Comparison of ENCODE assay signal across 18 cellular contexts in the genomic region with DNA sequence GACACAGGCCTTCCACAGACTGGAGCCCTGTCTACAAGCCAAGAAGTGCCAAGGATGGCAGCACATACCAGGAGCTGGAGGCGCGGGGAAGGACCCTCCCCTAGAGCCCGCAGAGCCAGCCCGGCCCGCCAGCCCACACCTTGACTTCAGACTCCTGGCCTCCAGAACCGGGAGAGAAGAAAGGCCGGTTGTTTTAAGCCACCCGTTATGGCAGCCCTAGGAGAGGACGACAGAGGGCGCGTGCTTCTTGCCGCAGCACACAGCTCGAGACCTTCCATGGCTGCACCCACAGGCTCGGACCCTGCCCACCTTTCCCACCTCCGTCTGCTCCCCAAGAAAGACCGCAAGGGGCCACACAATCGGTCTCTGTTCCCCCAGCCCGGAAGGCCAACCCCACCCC. TPM values are rescaled to one million over a fixed set of nuclear protein-coding genes. Genes with fewer than 3 reads are reported as not detected.
DNase-seq lines count a peak whose midpoint lies in the region; ATAC-seq and TF ChIP-seq lines count a peak whose summit lies in the region.
"Had no signal": no experiment of that assay in that cellular context is flagged by ENCODE, and none has a peak within 500 bp of the region (broad histone marks: within the 10 kb centered on the region; RNA-seq: fewer than 3 reads in every experiment).

No MANE protein-coding gene starts in this region.

- no peaks in the 10 kb centered on the region for H3K27me3 ChIP-seq in suprapubic skin
- H3K27me3 ChIP-seq: SJSA1 had no signal

- in situ Hi-C loops in GM13976 (cut with MboI; ENCODE audit: low sequenced_read_pairs, unreplicated experiment) = no loop called here

- H3K4me1 ChIP-seq in suprapubic skin = peaks cover 20% of the 10 kb centered on the region
- H3K4me1 ChIP-seq: SJSA1 had no signal

- peaks cover 2% of the 10 kb centered on the region for H3K36me3 ChIP-seq in suprapubic skin

- H3K9me3 ChIP-seq in suprapubic skin = no peaks in the 10 kb centered on the region
- H3K9me3 ChIP-seq: SJSA1 had no signal

- no peak overlapping the region for H3K4me3 Mint-ChIP-seq in activated T-helper 17 cell treated with anti-CD3 and anti-CD28 coated beads, Interleukin-2, amount 50 U/mL, for 72 hours
- H3K4me3 Mint-ChIP-seq in mesothelial cell of epicardium = no peak overlapping the region
- no peak overlapping the region for H3K4me3 Mint-ChIP-seq in type B pancreatic cell
- H3K4me3 Mint-ChIP-seq: CD4-positive, alpha-beta memory T cell had no signal

- no peak for TF ChIP-seq POLR2A in suprapubic skin (IDR thresholded peaks at IDR 0.05)

- peaks cover 49% of the 10 kb centered on the region for H3K36me3 Mint-ChIP-seq in activated T-helper 17 cell treated with anti-CD3 and anti-CD28 coated beads, Interleukin-2, amount 50 U/mL, for 72 hours (ENCODE audit: low read depth)
- peaks cover 3% of the 10 kb centered on the region for H3K36me3 Mint-ChIP-seq in mesothelial cell of epicardium
- H3K36me3 Mint-ChIP-seq in type B pancreatic cell = peaks cover 18% of the 10 kb centered on the region

- H3K27ac Mint-ChIP-seq in activated T-helper 17 cell treated with anti-CD3 and anti-CD28 coated beads, Interleukin-2, amount 50 U/mL, for 72 hours = peak overlapping the region; percentile 81
- peak overlapping the region; percentile 43 for H3K27ac Mint-ChIP-seq in mesothelial cell of epicardium
- peak overlapping the region; percentile 62 for H3K27ac Mint-ChIP-seq in type B pancreatic cell
- H3K27ac Mint-ChIP-seq: CD4-positive, alpha-beta memory T cell had no signal

- WGBS in suprapubic skin = 89% methylated on average over 12 of the region's 18 CpGs

- no peak overlapping the region for H3K27ac ChIP-seq in suprapubic skin
- H3K27ac ChIP-seq: GM23248, KMS-11, SJSA1 had no signal

- DNase-seq in GM13976 (ENCODE audit: low spot score) (peak; percentile 12), mesothelial cell of epicardium (ENCODE audit: low spot score in 2 of 2, unreplicated experiment in 2 of 2) (no peak), type B pancreatic cell (ENCODE audit: extremely low spot score, unreplicated experiment) (no peak), NCI-H524 (lab: John Stamatoyannopoulos, UW) (no peak), suprapubic skin (ENCODE audit: low spot score in 2 of 2) (no peak)
- DNase-seq in activated CD4-positive, alpha-beta T cell treated with anti-CD3 and anti-CD28 coated beads for 48 hours = no peak
- DNase-seq: ACHN; AML-193; Calu3; CD4-positive, alpha-beta memory T cell; GM23248; NCI-H1436; NCI-H2029; NCI-H2171 treated with DMSO at 0.1 percent for 48 hours; NCI-H774 had no signal

- H3K27me3 Mint-ChIP-seq in activated T-helper 17 cell treated with anti-CD3 and anti-CD28 coated beads, Interleukin-2, amount 50 U/mL, for 72 hours = no peaks in the 10 kb centered on the region
- H3K27me3 Mint-ChIP-seq in mesothelial cell of epicardium (ENCODE audit: low read depth) (no peaks in the 10 kb centered on the region), type B pancreatic cell (no peaks in the 10 kb centered on the region)
- H3K27me3 Mint-ChIP-seq: CD4-positive, alpha-beta memory T cell had no signal

- no peak overlapping the region for H3K4me3 ChIP-seq in suprapubic skin
- H3K4me3 ChIP-seq: GM23248, SJSA1 had no signal

- ATAC-seq in activated T-helper 17 cell treated with anti-CD3 and anti-CD28 coated beads, Interleukin-2, amount 50 U/mL, for 72 hours (replicated peaks) = no peak

- TF ChIP-seq CTCF in GM13976 (IDR thresholded peaks at IDR 0.05; ENCODE audit: borderline replicate concordance, control extremely low read depth, extremely low read depth, insufficient read depth, missing control alignments) = no peak
- no peak for TF ChIP-seq CTCF in mesothelial cell of epicardium (IDR thresholded peaks at IDR 0.05; ENCODE audit: unreplicated experiment)
- no peak for TF ChIP-seq CTCF in type B pancreatic cell (conservative IDR thresholded peaks at IDR 0.05)
- TF ChIP-seq CTCF in suprapubic skin (IDR thresholded peaks at IDR 0.05) = no peak

- no peaks in the 10 kb centered on the region for H3K9me3 Mint-ChIP-seq in activated T-helper 17 cell treated with anti-CD3 and anti-CD28 coated beads, Interleukin-2, amount 50 U/mL, for 72 hours
- H3K9me3 Mint-ChIP-seq in mesothelial cell of epicardium (no peaks in the 10 kb centered on the region), type B pancreatic cell (no peaks in the 10 kb centered on the region)

- TF ChIP-seq EP300 in suprapubic skin (IDR thresholded peaks at IDR 0.05) = no peak

- peaks cover 21% of the 10 kb centered on the region for H3K4me1 Mint-ChIP-seq in activated T-helper 17 cell treated with anti-CD3 and anti-CD28 coated beads, Interleukin-2, amount 50 U/mL, for 72 hours
- H3K4me1 Mint-ChIP-seq in mesothelial cell of epicardium (peaks cover 42% of the 10 kb centered on the region), type B pancreatic cell (ENCODE audit: unreplicated experiment) (peaks cover 23% of the 10 kb centered on the region)

RNA-seq across cellular contexts. Expression of a gene that starts 53.7 kb away (rescaled TPM):
- 10 to 100 TPM; 62.8 to 98.5 TPM for total RNA-seq in activated T-helper 17 cell treated with anti-CD3 and anti-CD28 coated beads, Interleukin-2, amount 50 U/mL, for 72 hours
- total RNA-seq in mesothelial cell of epicardium = 34.4 to 41.0 TPM (median 37.0 TPM) in 3 replicates
- total RNA-seq in type B pancreatic cell (ENCODE audit: low replicate concordance) = 44.3 and 47.8 TPM in 2 replicates
- 10 to 100 TPM; 14.6 to 40.3 (median 30.4) TPM for total RNA-seq in suprapubic skin
